ENCODE assay signal across 16 cellular contexts in genomic region chr3:187082976-187083375, GRCh38. TPM values are rescaled to one million over a fixed set of nuclear protein-coding genes. Genes with fewer than 3 reads are reported as not detected.
A peak's percentile ranks its signal among the peaks of the same experiment; 100 is the strongest.
DNase-seq lines count a peak whose midpoint lies in the region; ATAC-seq and TF ChIP-seq lines count a peak whose summit lies in the region.
"Had no signal": no experiment of that assay in that cellular context is flagged by ENCODE, and none has a peak within 500 bp of the region (broad histone marks: within the 10 kb centered on the region; RNA-seq: fewer than 3 reads in every experiment).

No MANE protein-coding gene starts in this region.

- peaks cover 21% of the 10 kb centered on the region for H3K36me3 Mint-ChIP-seq in activated naive CD4-positive, alpha-beta T cell treated with anti-CD3 and anti-CD28 coated beads, Interleukin-2, amount 10 ng/mL, durations not matched to agents 7 days and 5 days
- peaks cover 12% of the 10 kb centered on the region for H3K36me3 Mint-ChIP-seq in effector memory CD8-positive, alpha-beta T cell (ENCODE audit: insufficient read depth)
- peaks cover 22% of the 10 kb centered on the region for H3K36me3 Mint-ChIP-seq in stimulated activated memory B cell treated with anti-CD40 and anti-IgM and Interleukin-4, amounts not matched to agents 10 μg/mL and 1 μg/mL and 100 μg/mL, for 72 hours

- no peaks in the 10 kb centered on the region for H3K27me3 ChIP-seq in heart right ventricle
- H3K27me3 ChIP-seq: BLaER1 treated with 17β-estradiol and CSF1 and Interleukin-3, amounts not matched to agents 10 nM and 100 nM had no signal

- peaks cover 0 to 23% (median 14%) of the 10 kb centered on the region in 11 donors for H3K9me3 ChIP-seq in heart right ventricle

- in situ Hi-C loops in ACHN (cut with HindIII; ENCODE audit: low pct_ligation_motif_present, low pct_unique_long_range_greater_than_20kb, low sequenced_read_pairs): no loop called here

- H3K9me3 Mint-ChIP-seq in activated naive CD4-positive, alpha-beta T cell treated with anti-CD3 and anti-CD28 coated beads, Interleukin-2, amount 10 ng/mL, durations not matched to agents 7 days and 5 days: peaks cover 11% of the 10 kb centered on the region
- H3K9me3 Mint-ChIP-seq in effector memory CD8-positive, alpha-beta T cell: peaks cover under 1 to 2% of the 10 kb centered on the region in 2 donors
- peaks cover 2% of the 10 kb centered on the region for H3K9me3 Mint-ChIP-seq in stimulated activated memory B cell treated with anti-CD40 and anti-IgM and Interleukin-4, amounts not matched to agents 10 μg/mL and 1 μg/mL and 100 μg/mL, for 72 hours

- intact Hi-C loops in heart right ventricle (cut with DNase I): loop anchor here in 1 of 10 donors (5.0 kb wide), 1 partner anchor 1401 kb away; no protein-coding TSS in a partner anchor

- no peak for TF ChIP-seq CTCF in heart right ventricle (IDR thresholded peaks at IDR 0.05)

- H3K27ac ChIP-seq in heart right ventricle: no peak overlapping the region
- H3K27ac ChIP-seq: KMS-11, PC-9, RWPE1 had no signal

- WGBS in heart right ventricle, 2 donors: 94 to 95% methylated on average over 6 of the region's 6 CpGs

- H3K4me3 Mint-ChIP-seq in activated naive CD4-positive, alpha-beta T cell treated with anti-CD3 and anti-CD28 coated beads, Interleukin-2, amount 10 ng/mL, durations not matched to agents 7 days and 5 days: no peak overlapping the region
- H3K4me3 Mint-ChIP-seq in effector memory CD8-positive, alpha-beta T cell: no peak overlapping the region
- no peak overlapping the region for H3K4me3 Mint-ChIP-seq in stimulated activated memory B cell treated with anti-CD40 and anti-IgM and Interleukin-4, amounts not matched to agents 10 μg/mL and 1 μg/mL and 100 μg/mL, for 72 hours
- H3K4me3 Mint-ChIP-seq: CD8-positive, alpha-beta memory T cell had no signal

- CTCF ChIA-PET in activated naive CD4-positive, alpha-beta T cell treated with anti-CD3 and anti-CD28 coated beads, Interleukin-2, amount 10 ng/mL, durations not matched to agents 7 days and 5 days (lab: Charles Lee): interaction anchor here (1.3 kb wide), 1 partner anchor 233 kb away, joined by 3 read pairs; no protein-coding TSS in a partner anchor

- DNase-seq in activated naive CD4-positive, alpha-beta T cell treated with anti-CD3 and anti-CD28 coated beads, Interleukin-2, amount 10 ng/mL, durations not matched to agents 7 days and 5 days: no peak
- DNase-seq in activated naive CD4-positive, alpha-beta T cell (lab: John Stamatoyannopoulos, UW): no peak
- DNase-seq in NOMO-1 treated with DMSO at 0.1 percent for 48 hours (lab: John Stamatoyannopoulos, UW; ENCODE audit: unreplicated experiment) (peak; percentile 86), heart right ventricle (no peak), ACHN (no peak)
- DNase-seq in effector memory CD8-positive, alpha-beta T cell: no peak
- DNase-seq: CD8-positive, alpha-beta memory T cell; DMS79 treated with DMSO at 0.1 percent for 48 hours; NCI-H1694 treated with DMSO at 0.1 percent for 48 hours; PC-9 had no signal

- H3K4me1 Mint-ChIP-seq in activated naive CD4-positive, alpha-beta T cell treated with anti-CD3 and anti-CD28 coated beads, Interleukin-2, amount 10 ng/mL, durations not matched to agents 7 days and 5 days: peaks cover 16% of the 10 kb centered on the region
- peaks cover 0 to 8% of the 10 kb centered on the region in 2 donors for H3K4me1 Mint-ChIP-seq in effector memory CD8-positive, alpha-beta T cell (ENCODE audit: low read depth in 2 of 2)
- peaks cover 17% of the 10 kb centered on the region for H3K4me1 Mint-ChIP-seq in stimulated activated memory B cell treated with anti-CD40 and anti-IgM and Interleukin-4, amounts not matched to agents 10 μg/mL and 1 μg/mL and 100 μg/mL, for 72 hours

- H3K4me3 ChIP-seq in heart right ventricle: no peak overlapping the region
- H3K4me3 ChIP-seq: BLaER1 treated with 17β-estradiol and CSF1 and Interleukin-3, amounts not matched to agents 10 nM and 100 nM; PC-9 had no signal

- H3K4me1 ChIP-seq in heart right ventricle: peaks cover 0 to 20% (median 5%) of the 10 kb centered on the region in 9 donors

- peaks cover 0 to 12% (median 2%) of the 10 kb centered on the region in 9 donors for H3K36me3 ChIP-seq in heart right ventricle

- no peaks in the 10 kb centered on the region for H3K27me3 Mint-ChIP-seq in activated naive CD4-positive, alpha-beta T cell treated with anti-CD3 and anti-CD28 coated beads, Interleukin-2, amount 10 ng/mL, durations not matched to agents 7 days and 5 days
- H3K27me3 Mint-ChIP-seq in effector memory CD8-positive, alpha-beta T cell: no peaks in the 10 kb centered on the region
- no peaks in the 10 kb centered on the region for H3K27me3 Mint-ChIP-seq in stimulated activated memory B cell treated with anti-CD40 and anti-IgM and Interleukin-4, amounts not matched to agents 10 μg/mL and 1 μg/mL and 100 μg/mL, for 72 hours
- H3K27me3 Mint-ChIP-seq: CD8-positive, alpha-beta memory T cell had no signal

- H3K27ac Mint-ChIP-seq in activated naive CD4-positive, alpha-beta T cell treated with anti-CD3 and anti-CD28 coated beads, Interleukin-2, amount 10 ng/mL, durations not matched to agents 7 days and 5 days: peak overlapping the region; percentile 33
- peak overlapping the region; percentile 17 to 65 for H3K27ac Mint-ChIP-seq in effector memory CD8-positive, alpha-beta T cell
- peak overlapping the region; percentile 41 for H3K27ac Mint-ChIP-seq in stimulated activated memory B cell treated with anti-CD40 and anti-IgM and Interleukin-4, amounts not matched to agents 10 μg/mL and 1 μg/mL and 100 μg/mL, for 72 hours

- ATAC-seq in effector memory CD8-positive, alpha-beta T cell (replicated peaks): no peak
- ATAC-seq in stimulated activated memory B cell treated with anti-CD40 and anti-IgM and Interleukin-4, amounts not matched to agents 10 μg/mL and 1 μg/mL and 100 μg/mL, for 72 hours: no peak
- ATAC-seq in heart right ventricle (no peak), HG03039 (IDR thresholded peaks at IDR 0.05; ENCODE audit: unreplicated experiment) (no peak)

RNA-seq across cellular contexts. Expression of gene RPL39L, which starts 56.3 kb away (rescaled TPM):
- 1 to 10 TPM; 3.5 to 7.4 (median 5.6) TPM for total RNA-seq in heart right ventricle
- 10 to 100 TPM in 1 of 2 donors, under 1 TPM in 1; 0.44 to 17.8 TPM for polyA plus RNA-seq in heart right ventricle
- total RNA-seq: HT-29 had no signal
